Comparison of ENCODE assay signal across 21 cellular contexts in the genomic region with DNA sequence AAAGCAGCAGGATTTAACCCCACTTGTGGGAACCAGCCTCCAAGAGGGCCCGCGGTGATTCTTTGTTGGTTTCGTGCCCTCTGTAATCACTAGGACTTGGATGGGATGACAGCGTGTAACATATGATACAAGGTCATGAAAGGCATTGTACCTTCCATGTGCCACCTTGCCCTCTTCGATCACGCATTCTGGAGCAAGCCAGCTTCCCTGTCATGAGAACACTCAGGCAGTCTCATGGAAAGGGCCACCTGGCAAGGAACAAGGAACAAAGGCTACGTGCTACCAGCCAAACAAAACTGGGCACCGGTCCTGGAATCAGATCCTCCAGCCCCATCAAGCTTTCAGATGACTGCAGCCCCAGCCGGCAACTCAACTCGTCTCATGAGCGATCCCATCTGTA. TPM values are rescaled to one million over a fixed set of nuclear protein-coding genes. Genes with fewer than 3 reads are reported as not detected.
DNase-seq lines count a peak whose midpoint lies in the region; ATAC-seq and TF ChIP-seq lines count a peak whose summit lies in the region.
"Had no signal": no experiment of that assay in that cellular context is flagged by ENCODE, and none has a peak within 500 bp of the region (broad histone marks: within the 10 kb centered on the region; RNA-seq: fewer than 3 reads in every experiment).

No MANE protein-coding gene starts in this region.

- no peak overlapping the region for H3K18ac ChIP-seq in IMR-90 (ENCODE audit: low read depth, low read length)

- H2AK5ac ChIP-seq in IMR-90 (ENCODE audit: low read depth, low read length) = 0 out of 2 replicates have a peak overlapping the region, but pooled peaks have one; percentile 15

- H2BK15ac ChIP-seq in IMR-90 (ENCODE audit: low read depth, low read length) = no peak overlapping the region

- H2BK5ac ChIP-seq in IMR-90 (ENCODE audit: low read depth, low read length, poor library complexity, severe bottlenecking) = no peak overlapping the region

- H4K5ac ChIP-seq in IMR-90 (ENCODE audit: low read depth, low read length) = no peak overlapping the region

- no peak overlapping the region for H3K27ac ChIP-seq in IMR-90 (ENCODE audit: insufficient read depth, low read length)
- H3K27ac ChIP-seq: A549; BLaER1 treated with 17β-estradiol and CSF1 and Interleukin-3, amounts not matched to agents 10 nM and 100 nM; GM23248 had no signal

- no peak overlapping the region for H2AFZ ChIP-seq in IMR-90 (replicated peaks; ENCODE audit: low read length, poor library complexity)
- H2AFZ ChIP-seq: GM23248 had no signal

- BruUV-seq in IMR-90 (replicated peaks; lab: Mats Ljungman, UMichigan) = no TSS peak

- CTCF ChIA-PET in IMR-90 (lab: Yijun Ruan, JAX) = interaction anchor here (0.6 kb wide), 1 partner anchor 75 kb away, joined by 6 read pairs; no protein-coding TSS in a partner anchor

- H4K91ac ChIP-seq in IMR-90 (ENCODE audit: insufficient read depth, low read depth, low read length) = no peak overlapping the region

- DNase-seq in IMR-90 (no peak), NCI-H2029 treated with DMSO at 0.1 percent for 48 hours (lab: John Stamatoyannopoulos, UW) (peak; percentile 51), left lobe of liver (ENCODE audit: low spot score) (peak; percentile 96), pons (ENCODE audit: low spot score) (no peak), NCI-H1694 treated with DMSO at 0.1 percent for 48 hours (lab: John Stamatoyannopoulos, UW) (no peak)
- DNase-seq: 8988T; ACHN; AML-193; BE2C; CD4-positive, alpha-beta T cell; CD8-positive, alpha-beta memory T cell; DMS 273 treated with DMSO at 0.1 percent for 48 hours; DMS79 treated with DMSO at 0.1 percent for 48 hours; GF-D8; GM23248; H7; HCEC 1CT had no signal

- no peaks in the 10 kb centered on the region for H3K9me1 ChIP-seq in IMR-90 (ENCODE audit: insufficient read depth, low read length)

- no peaks in the 10 kb centered on the region for H3K4me1 ChIP-seq in IMR-90 (ENCODE audit: control insufficient read depth, insufficient read depth, low read length)
- H3K4me1 ChIP-seq: A549; BE2C; BLaER1 treated with 17β-estradiol and CSF1 and Interleukin-3, amounts not matched to agents 10 nM and 100 nM had no signal

- H3K4me2 ChIP-seq in IMR-90 (ENCODE audit: low read depth, low read length) = no peak overlapping the region
- H3K4me2 ChIP-seq: A549; BLaER1 treated with 17β-estradiol and CSF1 and Interleukin-3, amounts not matched to agents 10 nM and 100 nM had no signal

- 0 out of 2 replicates have a peak, but pooled peaks cover 4% of the 10 kb centered on the region for H3K27me3 ChIP-seq in IMR-90 (ENCODE audit: control insufficient read depth, insufficient read depth, low read length)
- H3K27me3 ChIP-seq: BE2C; BLaER1 treated with 17β-estradiol and CSF1 and Interleukin-3, amounts not matched to agents 10 nM and 100 nM had no signal

- ATAC-seq in IMR-90 (ENCODE audit: low read depth) (no peak), left lobe of liver (peak; percentile 87), GM18858 (IDR thresholded peaks at IDR 0.05; ENCODE audit: unreplicated experiment) (no peak)
- ATAC-seq: A549 had no signal

- no peaks in the 10 kb centered on the region for H3K9me3 ChIP-seq in IMR-90 (ENCODE audit: control insufficient read depth, insufficient read depth, low read length)
- H3K9me3 ChIP-seq: A549, BE2C had no signal

- WGBS in IMR-90 (ENCODE audit: extremely low coverage in 2 of 2, insufficient read length in 1 of 2), 2 experiments = 97% methylated on average over 4 of the region's 11 CpGs; no CpG with 5 or more reads in 1 of the 2 experiments

- no peak overlapping the region for H3K56ac ChIP-seq in IMR-90 (ENCODE audit: extremely low read depth, insufficient read depth, low read length)

- no peak overlapping the region for H2BK20ac ChIP-seq in IMR-90 (ENCODE audit: low read depth, low read length)

- no peak for TF ChIP-seq POLR2A in IMR-90 (IDR thresholded peaks at IDR 0.05; ENCODE audit: low read depth, low read length)

- TF ChIP-seq RAD21 in IMR-90 (IDR thresholded peaks at IDR 0.05; ENCODE audit: low read length) = no peak

- H2AK9ac ChIP-seq in IMR-90 (replicated peaks; ENCODE audit: low read depth, low read length, poor library complexity) = no peak overlapping the region

- no peak overlapping the region for H3K23ac ChIP-seq in IMR-90 (ENCODE audit: low read depth, low read length)

- dilution Hi-C loops in IMR-90 (cut with HindIII; ENCODE audit: low sequenced_read_pairs, unreplicated experiment) = no loop called here

- H4K20me1 ChIP-seq in IMR-90 (ENCODE audit: insufficient read depth, low read length) = no peaks in the 10 kb centered on the region
- H4K20me1 ChIP-seq: BLaER1 treated with 17β-estradiol and CSF1 and Interleukin-3, amounts not matched to agents 10 nM and 100 nM had no signal

- no peak overlapping the region for H3K4ac ChIP-seq in IMR-90 (ENCODE audit: low read depth, low read length)

- H3K9ac ChIP-seq in IMR-90 (ENCODE audit: low read depth, low read length) = no peak overlapping the region
- H3K9ac ChIP-seq: BLaER1 treated with 17β-estradiol and CSF1 and Interleukin-3, amounts not matched to agents 10 nM and 100 nM; GM23248 had no signal

- H3K36me3 ChIP-seq in IMR-90 (ENCODE audit: control insufficient read depth, insufficient read depth, low read length) = no peaks in the 10 kb centered on the region
- H3K36me3 ChIP-seq: BE2C; BLaER1 treated with 17β-estradiol and CSF1 and Interleukin-3, amounts not matched to agents 10 nM and 100 nM had no signal

- H4K8ac ChIP-seq in IMR-90 (ENCODE audit: low read depth in 2 of 2, low read length in 2 of 2) = no peak overlapping the region

- H3K4me3 ChIP-seq in IMR-90 (ENCODE audit: insufficient read depth, low read depth, low read length) = no peak overlapping the region
- H3K4me3 ChIP-seq: A549; BLaER1 treated with 17β-estradiol and CSF1 and Interleukin-3, amounts not matched to agents 10 nM and 100 nM; GM23248 had no signal

- H3K14ac ChIP-seq in IMR-90 (replicated peaks; ENCODE audit: low read depth, low read length) = no peak overlapping the region

- POLR2A ChIA-PET in IMR-90 (lab: Charles Lee; ENCODE audit: unreplicated experiment) = no interaction called here

- TF ChIP-seq CTCF in IMR-90 (conservative IDR thresholded peaks at IDR 0.05; ENCODE audit: low read depth, low read length) = no peak

- H2BK120ac ChIP-seq in IMR-90 (ENCODE audit: low read depth, low read length) = no peak overlapping the region

- in situ Hi-C loops in IMR-90 (cut with MboI; ENCODE audit: low sequenced_read_pairs) = no loop called here

- H3K79me1 ChIP-seq in IMR-90 (ENCODE audit: low read depth in 1 of 2, low read length in 2 of 2) = no peaks in the 10 kb centered on the region

- intact Hi-C loops in IMR-90 (cut with micrococcal nuclease) = no loop called here

TF ChIP-seq in IMR-90, 13 proteins besides CTCF, POLR2A, EP300 and RAD21:
- TF ChIP-seq MAFK (IDR thresholded peaks at IDR 0.05; ENCODE audit: low read depth, low read length) = no peak
- no peak for TF ChIP-seq RCOR1 (IDR thresholded peaks at IDR 0.05; ENCODE audit: insufficient replicate concordance, low read length)
- no peak for TF ChIP-seq CHD1 (IDR thresholded peaks at IDR 0.05; ENCODE audit: low read depth, low read length)
- no peak for TF ChIP-seq BHLHE40 (IDR thresholded peaks at IDR 0.05; ENCODE audit: low read depth, low read length)
- TF ChIP-seq, protein P1, sequence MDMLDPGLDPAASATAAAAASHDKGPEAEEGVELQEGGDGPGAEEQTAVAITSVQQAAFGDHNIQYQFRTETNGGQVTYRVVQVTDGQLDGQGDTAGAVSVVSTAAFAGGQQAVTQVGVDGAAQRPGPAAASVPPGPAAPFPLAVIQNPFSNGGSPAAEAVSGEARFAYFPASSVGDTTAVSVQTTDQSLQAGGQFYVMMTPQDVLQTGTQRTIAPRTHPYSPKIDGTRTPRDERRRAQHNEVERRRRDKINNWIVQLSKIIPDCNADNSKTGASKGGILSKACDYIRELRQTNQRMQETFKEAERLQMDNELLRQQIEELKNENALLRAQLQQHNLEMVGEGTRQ (IDR thresholded peaks at IDR 0.05; ENCODE audit: low read depth, low read length) = no peak
- no peak for TF ChIP-seq RFX5 (IDR thresholded peaks at IDR 0.05; ENCODE audit: low read depth, low read length)
- TF ChIP-seq, protein P2, sequence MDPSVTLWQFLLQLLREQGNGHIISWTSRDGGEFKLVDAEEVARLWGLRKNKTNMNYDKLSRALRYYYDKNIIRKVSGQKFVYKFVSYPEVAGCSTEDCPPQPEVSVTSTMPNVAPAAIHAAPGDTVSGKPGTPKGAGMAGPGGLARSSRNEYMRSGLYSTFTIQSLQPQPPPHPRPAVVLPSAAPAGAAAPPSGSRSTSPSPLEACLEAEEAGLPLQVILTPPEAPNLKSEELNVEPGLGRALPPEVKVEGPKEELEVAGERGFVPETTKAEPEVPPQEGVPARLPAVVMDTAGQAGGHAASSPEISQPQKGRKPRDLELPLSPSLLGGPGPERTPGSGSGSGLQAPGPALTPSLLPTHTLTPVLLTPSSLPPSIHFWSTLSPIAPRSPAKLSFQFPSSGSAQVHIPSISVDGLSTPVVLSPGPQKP (IDR thresholded peaks at IDR 0.05; ENCODE audit: borderline replicate concordance, low read depth, low read length) = no peak
- no peak for TF ChIP-seq SMC3 (IDR thresholded peaks at IDR 0.05; ENCODE audit: low read depth, low read length)

RNA-seq across cellular contexts. Expression of a gene that starts 8.6 kb away (rescaled TPM):
- total RNA-seq in IMR-90 (2012; rRNA removed) = 3.9 and 4.1 TPM in 2 replicates
- 7.4 and 8.0 TPM in 2 replicates for polyA plus RNA-seq in IMR-90 (2012; rRNA removed)
- polyA plus RNA-seq in IMR-90 (2012; cell fraction: cytosol; rRNA removed) = 6.4 and 11.4 TPM in 2 replicates
- polyA plus RNA-seq in IMR-90 (2012; cell fraction: nucleus; rRNA removed; ENCODE audit: low replicate concordance) = 3.2 and 5.5 TPM in 2 replicates
- total RNA-seq in left lobe of liver = 7.3 TPM
- total RNA-seq: G401 had no signal

Comparison
In these comparisons a context has a peak if more than half of its experiments do, and no peak if none do; other contexts are left out.
1. DNase-seq: peak in NCI-H2029 treated with DMSO at 0.1 percent for 48 hours (single experiment) and left lobe of liver (single experiment); none in IMR-90 (single experiment), pons (single experiment) and NCI-H1694 treated with DMSO at 0.1 percent for 48 hours (single experiment).